26 cellular contexts compared by ENCODE assay signal in the genomic region with DNA sequence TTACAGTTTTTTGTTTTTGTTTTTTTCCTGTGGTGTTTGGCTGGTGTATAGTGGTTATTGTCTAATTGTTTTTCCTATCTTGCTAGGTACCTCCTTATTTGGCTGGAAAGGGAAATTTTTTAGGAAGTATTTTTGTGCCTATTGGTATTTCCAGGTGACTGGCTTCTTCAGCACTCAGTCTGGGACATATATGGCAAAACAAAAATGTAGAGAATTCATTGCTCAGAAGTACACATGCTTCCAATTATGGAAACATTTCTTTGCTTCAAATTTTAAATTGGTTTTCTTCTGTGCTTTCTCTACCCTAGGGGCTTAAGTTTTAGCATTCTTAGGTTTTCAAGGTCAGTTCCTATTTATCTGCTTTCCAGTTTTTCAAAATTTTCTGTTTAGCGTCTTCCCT.
"Had no signal": no experiment of that assay in that cellular context is flagged by ENCODE, and none has a peak within 500 bp of the region (broad histone marks: within the 10 kb centered on the region; RNA-seq: fewer than 3 reads in every experiment).

No MANE protein-coding gene starts in this region.

- ATAC-seq: left cardiac atrium; lower lobe of right lung; right lobe of liver; stimulated activated effector memory CD8-positive, alpha-beta T cell treated with anti-CD3 and anti-CD28 coated beads, Interleukin-12 subunit alpha, Interleukin-12 subunit beta, amount 100 ng/mL, for 72 hours; stimulated activated naive CD8-positive, alpha-beta T cell treated with anti-CD3 and anti-CD28 coated beads, Interleukin-15, Interleukin-2, amounts not matched to agents 100 U/mL and 50 U/mL, for 24 hours had no signal

- H3K36me3 ChIP-seq: left ventricle myocardium inferior, lower lobe of right lung, prostate gland, right lobe of liver, tibial artery, upper lobe of left lung, uterus had no signal

- H3K4me1 ChIP-seq: left ventricle myocardium inferior, lower lobe of right lung, parathyroid adenoma, prostate gland, right lobe of liver, upper lobe of left lung, uterus had no signal

- FAIRE-seq: endothelial cell of umbilical vein, kidney had no signal

- H3K4me1 Mint-ChIP-seq: endodermal cell; memory B cell; naive B cell; stimulated activated effector memory CD8-positive, alpha-beta T cell treated with anti-CD3 and anti-CD28 coated beads, Interleukin-12 subunit alpha, Interleukin-12 subunit beta, amount 100 ng/mL, for 72 hours had no signal

- H2AFZ ChIP-seq: hepatocyte, parathyroid adenoma had no signal

- H3K27ac Mint-ChIP-seq: endodermal cell; memory B cell; naive B cell; nephron; stimulated activated effector memory CD8-positive, alpha-beta T cell treated with anti-CD3 and anti-CD28 coated beads, Interleukin-12 subunit alpha, Interleukin-12 subunit beta, amount 100 ng/mL, for 72 hours had no signal

- H3K27me3 Mint-ChIP-seq: memory B cell, naive B cell had no signal

- H3K27me3 ChIP-seq: hepatocyte, right lobe of liver, tibial artery, upper lobe of left lung, uterus had no signal

- H3K79me2 ChIP-seq: hepatocyte, parathyroid adenoma had no signal

- H3K4me3 Mint-ChIP-seq: endodermal cell; memory B cell; naive B cell; nephron; stimulated activated effector memory CD8-positive, alpha-beta T cell treated with anti-CD3 and anti-CD28 coated beads, Interleukin-12 subunit alpha, Interleukin-12 subunit beta, amount 100 ng/mL, for 72 hours had no signal

- H3K9ac ChIP-seq: parathyroid adenoma had no signal

- H3K4me3 ChIP-seq: hepatocyte, left ventricle myocardium inferior, lower lobe of right lung, prostate gland, right lobe of liver, tibial artery, upper lobe of left lung, uterus had no signal

- DNase-seq: effector CD4-positive, alpha-beta T cell; endodermal cell; erythroblast; foreskin melanocyte; head of caudate nucleus; kidney; left cardiac atrium; left ventricle myocardium inferior; lower lobe of right lung; naive B cell; occipital lobe; retina; right lobe of liver; stimulated activated CD4-positive, alpha-beta T cell treated with anti-CD3 and anti-CD28 coated beads, Interleukin-4, amount 100 ng/mL, for 1 hour; stimulated activated CD8-positive, alpha-beta memory T cell treated with anti-CD3 and anti-CD28 coated beads, Interleukin-4, amount 100 ng/mL, for 48 hours; stimulated activated naive CD8-positive, alpha-beta T cell treated with anti-CD3 and anti-CD28 coated beads, Interleukin-15, Interleukin-2, amounts not matched to agents 100 U/mL and 50 U/mL, for 24 hours; tibial artery; upper lobe of left lung; uterus had no signal

- H3K27ac ChIP-seq: hepatocyte, left ventricle myocardium inferior, lower lobe of right lung, parathyroid adenoma, prostate gland, right lobe of liver, tibial artery, upper lobe of left lung, uterus had no signal

- H3K4me2 ChIP-seq: hepatocyte had no signal

- H3K36me3 Mint-ChIP-seq: memory B cell; naive B cell; stimulated activated effector memory CD8-positive, alpha-beta T cell treated with anti-CD3 and anti-CD28 coated beads, Interleukin-12 subunit alpha, Interleukin-12 subunit beta, amount 100 ng/mL, for 72 hours had no signal

- H3K9me3 ChIP-seq: left ventricle myocardium inferior, lower lobe of right lung, prostate gland, right lobe of liver, tibial artery, upper lobe of left lung, uterus had no signal

- H3K9me3 Mint-ChIP-seq: endodermal cell; nephron; stimulated activated effector memory CD8-positive, alpha-beta T cell treated with anti-CD3 and anti-CD28 coated beads, Interleukin-12 subunit alpha, Interleukin-12 subunit beta, amount 100 ng/mL, for 72 hours had no signal
